17 cellular contexts compared by ENCODE assay signal in genomic region chr1:162215902-162216301, GRCh38.
DNase-seq lines count a peak whose midpoint lies in the region; ATAC-seq and TF ChIP-seq lines count a peak whose summit lies in the region.
"Had no signal": no experiment of that assay in that cellular context is flagged by ENCODE, and none has a peak within 500 bp of the region (broad histone marks: within the 10 kb centered on the region; RNA-seq: fewer than 3 reads in every experiment).

No MANE protein-coding gene starts in this region.

- H3K9ac ChIP-seq in neuronal stem cell (ENCODE audit: low read depth, low read length, poor library complexity), result no peak overlapping the region

- no peaks in the 10 kb centered on the region for H3K27me3 ChIP-seq in H7 (ENCODE audit: control insufficient read depth, insufficient read depth, low read length)
- H3K27me3 ChIP-seq in sigmoid colon, result no peaks in the 10 kb centered on the region
- no peaks in the 10 kb centered on the region for H3K27me3 ChIP-seq in neuronal stem cell (ENCODE audit: control insufficient read depth in 3 of 3, insufficient read depth in 3 of 3, low read depth in 1 of 3, low read length in 3 of 3)

- no peak overlapping the region for H2BK120ac ChIP-seq in neuronal stem cell (ENCODE audit: low read depth, low read length)

- H4K91ac ChIP-seq in neuronal stem cell (ENCODE audit: low read depth, low read length, poor library complexity), result no peak overlapping the region

- DNase-seq in H7 (peak; percentile 46), iPS-NIHi11 (ENCODE audit: low spot score) (peak; percentile 73), sigmoid colon (no peak), NCI-H1694 (lab: John Stamatoyannopoulos, UW) (no peak), neuronal stem cell (ENCODE audit: low spot score) (no peak)
- DNase-seq in activated naive CD4-positive, alpha-beta T cell (lab: John Stamatoyannopoulos, UW), result no peak
- DNase-seq: activated B cell treated with CpG ODN at 0.5 μM for 24 hours; activated naive CD8-positive, alpha-beta T cell treated with anti-CD3 and anti-CD28 coated beads, Interleukin-2, amount 10 ng/mL, durations not matched to agents 7 days and 5 days; AML-193; foreskin fibroblast; NCI-H187; NCI-H510A; stimulated activated CD4-positive, alpha-beta T cell treated with anti-CD3 and anti-CD28 coated beads, Interleukin-12 subunit alpha, Interleukin-12 subunit beta, amount 100 ng/mL, for 4 hours had no signal

- H3K9me3 ChIP-seq in sigmoid colon (no peaks in the 10 kb centered on the region), neuronal stem cell (replicated peaks in 1 of 2; ENCODE audit: control insufficient read depth in 2 of 2, insufficient read depth in 1 of 2, low read depth in 1 of 2, low read length in 2 of 2) (no peaks in the 10 kb centered on the region)
- H3K9me3 ChIP-seq: thoracic aorta had no signal

- intact Hi-C loops in sigmoid colon (cut with DNase I), result loop anchor here (5.0 to 10.0 kb wide), 2 partner anchors 144 to 421 kb away; no protein-coding TSS in a partner anchor

- no peak overlapping the region for H3K4me3 ChIP-seq in H7 (ENCODE audit: insufficient read depth, low read depth, low read length)
- H3K4me3 ChIP-seq in sigmoid colon, result no peak overlapping the region
- no peak overlapping the region for H3K4me3 ChIP-seq in neuronal stem cell (ENCODE audit: low read length in 2 of 2)
- H3K4me3 ChIP-seq: thoracic aorta had no signal

- H3K18ac ChIP-seq in neuronal stem cell (ENCODE audit: low read length), result no peak overlapping the region

- no peak overlapping the region for H2AFZ ChIP-seq in neuronal stem cell (ENCODE audit: low read length)

- H3K27ac ChIP-seq in VCaP, result peak overlapping the region; percentile 77; the same call in 1 of the 2 replicates
- H3K27ac ChIP-seq in sigmoid colon, result peak overlapping the region; percentile 37 to 86 (median 76)
- no peak overlapping the region for H3K27ac ChIP-seq in neuronal stem cell (replicated peaks; ENCODE audit: low read length)
- H3K27ac ChIP-seq: thoracic aorta had no signal

- H3K4me1 ChIP-seq in sigmoid colon, result peaks cover 0 to 97% (median 77%) of the 10 kb centered on the region in 4 donors
- peaks cover 24 to 41% of the 10 kb centered on the region in 2 donors for H3K4me1 ChIP-seq in neuronal stem cell (ENCODE audit: control insufficient read depth in 2 of 2, insufficient read depth in 1 of 2, low read depth in 1 of 2, low read length in 2 of 2)

- H2BK15ac ChIP-seq in neuronal stem cell (ENCODE audit: low read length), result no peak overlapping the region

- H3K23ac ChIP-seq in neuronal stem cell (ENCODE audit: low read depth, low read length, poor library complexity), result no peak overlapping the region

- H3K36me3 ChIP-seq in H7 (replicated peaks; ENCODE audit: control insufficient read depth, insufficient read depth, low read length), result no peaks in the 10 kb centered on the region
- H3K36me3 ChIP-seq in sigmoid colon, result no peaks in the 10 kb centered on the region
- H3K36me3 ChIP-seq in neuronal stem cell (replicated peaks in 1 of 2; ENCODE audit: control insufficient read depth in 2 of 2, insufficient read depth in 2 of 2, low read length in 2 of 2), result no peaks in the 10 kb centered on the region
- H3K36me3 ChIP-seq: thoracic aorta had no signal

- no peak for TF ChIP-seq POLR2A in sigmoid colon (IDR thresholded peaks at IDR 0.05)

- H4K8ac ChIP-seq in neuronal stem cell (ENCODE audit: low read depth, low read length), result no peak overlapping the region

- H2AK5ac ChIP-seq in neuronal stem cell (ENCODE audit: low read depth, low read length), result no peak overlapping the region

- no peak overlapping the region for H3K14ac ChIP-seq in neuronal stem cell (ENCODE audit: low read length)

- no peak overlapping the region for H2BK12ac ChIP-seq in neuronal stem cell (ENCODE audit: low read length)

- no peaks in the 10 kb centered on the region for H3K79me1 ChIP-seq in neuronal stem cell (ENCODE audit: low read depth, low read length)

- TF ChIP-seq CTCF in VCaP (conservative IDR thresholded peaks at IDR 0.05), result no peak
- TF ChIP-seq CTCF in sigmoid colon (IDR thresholded peaks at IDR 0.05), result no peak

- no peak overlapping the region for H2BK5ac ChIP-seq in neuronal stem cell (ENCODE audit: low read length)

- WGBS in sigmoid colon, 2 donors, result 8 to 51% methylated on average over 5 of the region's 5 CpGs
- no CpG with 5 or more reads among the region's 5 CpGs for WGBS in neuronal stem cell (ENCODE audit: extremely low coverage in 2 of 2, insufficient read length in 2 of 2, insufficient replicate concordance in 1 of 2), 2 donors

- TF ChIP-seq EP300 in sigmoid colon (IDR thresholded peaks at IDR 0.05), result no peak

- no peak overlapping the region for H3K4ac ChIP-seq in neuronal stem cell (ENCODE audit: low read length)

- no peak for ATAC-seq in GM21423 (IDR thresholded peaks at IDR 0.05; ENCODE audit: unreplicated experiment)
- ATAC-seq: HCT116 had no signal

- no peak overlapping the region for H3K4me2 ChIP-seq in neuronal stem cell (ENCODE audit: insufficient read depth, low read length, poor library complexity, severe bottlenecking)

Comparison
In these comparisons a context has a peak if more than half of its experiments do, and no peak if none do; other contexts are left out.
1. DNase-seq: peak in H7 (single experiment) and iPS-NIHi11 (single experiment); none in sigmoid colon (single experiment), NCI-H1694 (single experiment), neuronal stem cell (single experiment) and activated naive CD4-positive, alpha-beta T cell (0 of 4).